10 cellular contexts compared by ENCODE assay signal in the genomic region with DNA sequence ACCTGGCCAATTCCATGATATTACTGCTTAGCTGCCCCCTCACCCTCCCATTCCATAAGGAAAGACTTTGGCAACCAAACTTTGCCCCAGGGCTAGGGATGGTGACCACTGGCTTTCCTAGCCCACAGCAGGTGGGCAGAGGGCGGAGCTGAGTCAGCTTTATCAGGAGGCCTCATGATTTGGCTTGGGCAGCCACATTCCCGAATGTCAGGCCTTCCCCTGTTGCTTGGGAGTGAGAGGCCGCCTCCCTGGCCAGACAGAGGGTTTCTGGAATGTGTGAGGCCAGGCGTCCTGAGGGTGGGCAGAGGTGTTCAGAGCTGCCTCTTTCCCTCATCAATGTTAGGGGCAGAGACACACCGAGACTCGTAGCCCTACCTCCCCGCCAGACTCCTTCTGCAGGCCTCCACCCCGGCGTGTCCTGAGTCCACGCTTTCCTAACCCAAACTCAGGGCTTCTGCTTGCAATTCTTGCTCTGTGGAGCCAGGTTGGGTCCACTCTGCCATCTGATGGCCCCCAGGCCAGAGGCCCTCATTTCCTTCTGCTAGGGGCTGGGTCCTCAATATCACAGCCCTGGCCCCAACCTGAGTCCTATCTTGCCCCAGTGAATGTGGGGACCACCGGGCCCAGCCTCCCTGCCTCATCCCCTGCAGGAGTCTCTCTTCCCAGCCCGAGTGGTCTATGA. TPM values are rescaled to one million over a fixed set of nuclear protein-coding genes. Genes with fewer than 3 reads are reported as not detected.
DNase-seq lines count a peak whose midpoint lies in the region; ATAC-seq and TF ChIP-seq lines count a peak whose summit lies in the region.
"Had no signal": no experiment of that assay in that cellular context is flagged by ENCODE, and none has a peak within 500 bp of the region (broad histone marks: within the 10 kb centered on the region; RNA-seq: fewer than 3 reads in every experiment).

No MANE protein-coding gene starts in this region.

- ATAC-seq in left ventricle myocardium superior = peak; percentile 79
- ATAC-seq in stimulated activated effector memory CD8-positive, alpha-beta T cell treated with anti-CD3 and anti-CD28 coated beads, Interleukin-12 subunit alpha, Interleukin-12 subunit beta, amount 100 ng/mL, for 72 hours = no peak
- no peak; the same call in 2 of the 3 replicates for ATAC-seq in SK-N-SH treated with all-trans-retinoic acid at 6 μM for 48 hours

- peak overlapping the region; percentile 63 for H3K4me3 Mint-ChIP-seq in activated CD4-positive, alpha-beta T cell treated with anti-CD3 and anti-CD28 coated beads, Interleukin-2, amount 10 ng/mL, durations not matched to agents 24 days and 14 days
- peak overlapping the region; percentile 79 for H3K4me3 Mint-ChIP-seq in activated T-helper 1 cell treated with anti-CD3 and anti-CD28 coated beads, Interleukin-12 subunit alpha, Interleukin-12 subunit beta, Interleukin-2, Interleukin-4 antibody, amounts not matched to agents 30 ng/mL and 10 ng/mL and 1 ng/mL, durations not matched to agents 14 hours and 24 hours and 36 hours
- H3K4me3 Mint-ChIP-seq in stimulated activated effector memory CD8-positive, alpha-beta T cell treated with anti-CD3 and anti-CD28 coated beads, Interleukin-12 subunit alpha, Interleukin-12 subunit beta, amount 100 ng/mL, for 72 hours = peak overlapping the region; percentile 61

- H3K9me3 Mint-ChIP-seq in activated CD4-positive, alpha-beta T cell treated with anti-CD3 and anti-CD28 coated beads, Interleukin-2, amount 10 ng/mL, durations not matched to agents 24 days and 14 days = no peaks in the 10 kb centered on the region
- no peaks in the 10 kb centered on the region for H3K9me3 Mint-ChIP-seq in activated T-helper 1 cell treated with anti-CD3 and anti-CD28 coated beads, Interleukin-12 subunit alpha, Interleukin-12 subunit beta, Interleukin-2, Interleukin-4 antibody, amounts not matched to agents 30 ng/mL and 10 ng/mL and 1 ng/mL, durations not matched to agents 14 hours and 24 hours and 36 hours
- no peaks in the 10 kb centered on the region for H3K9me3 Mint-ChIP-seq in stimulated activated effector memory CD8-positive, alpha-beta T cell treated with anti-CD3 and anti-CD28 coated beads, Interleukin-12 subunit alpha, Interleukin-12 subunit beta, amount 100 ng/mL, for 72 hours

- no peak for DNase-seq in activated CD4-positive, alpha-beta T cell treated with anti-CD3 and anti-CD28 coated beads, Interleukin-2, amount 10 ng/mL, durations not matched to agents 24 days and 14 days
- DNase-seq in activated CD4-positive, alpha-beta T cell treated with anti-CD3 and anti-CD28 coated beads for 4 hours = no peak
- no peak for DNase-seq in activated T-helper 1 cell treated with anti-CD3 and anti-CD28 coated beads, Interleukin-12 subunit alpha, Interleukin-12 subunit beta, Interleukin-2, Interleukin-4 antibody, amounts not matched to agents 30 ng/mL and 10 ng/mL and 1 ng/mL, durations not matched to agents 14 hours and 24 hours and 36 hours (ENCODE audit: low spot score)
- DNase-seq in left ventricle myocardium superior = peak; percentile 83
- no peak for DNase-seq in stimulated activated effector memory CD8-positive, alpha-beta T cell treated with anti-CD3 and anti-CD28 coated beads, Interleukin-12 subunit alpha, Interleukin-12 subunit beta, amount 100 ng/mL, for 72 hours (ENCODE audit: low spot score in 2 of 2)
- DNase-seq in NCI-H146 (lab: John Stamatoyannopoulos, UW) = no peak
- no peak for DNase-seq in activated effector memory CD4-positive, alpha-beta T cell treated with Interleukin-2 at 50 U/mL for 16 hours
- DNase-seq: NCI-H526 treated with DMSO at 0.1 percent for 48 hours had no signal

- H3K27ac Mint-ChIP-seq in activated CD4-positive, alpha-beta T cell treated with anti-CD3 and anti-CD28 coated beads, Interleukin-2, amount 10 ng/mL, durations not matched to agents 24 days and 14 days = peak overlapping the region; percentile 89
- H3K27ac Mint-ChIP-seq in activated T-helper 1 cell treated with anti-CD3 and anti-CD28 coated beads, Interleukin-12 subunit alpha, Interleukin-12 subunit beta, Interleukin-2, Interleukin-4 antibody, amounts not matched to agents 30 ng/mL and 10 ng/mL and 1 ng/mL, durations not matched to agents 14 hours and 24 hours and 36 hours = peak overlapping the region; percentile 98
- peak overlapping the region; percentile 89 for H3K27ac Mint-ChIP-seq in stimulated activated effector memory CD8-positive, alpha-beta T cell treated with anti-CD3 and anti-CD28 coated beads, Interleukin-12 subunit alpha, Interleukin-12 subunit beta, amount 100 ng/mL, for 72 hours

- no peaks in the 10 kb centered on the region for H3K27me3 Mint-ChIP-seq in activated CD4-positive, alpha-beta T cell treated with anti-CD3 and anti-CD28 coated beads, Interleukin-2, amount 10 ng/mL, durations not matched to agents 24 days and 14 days
- no peaks in the 10 kb centered on the region for H3K27me3 Mint-ChIP-seq in activated T-helper 1 cell treated with anti-CD3 and anti-CD28 coated beads, Interleukin-12 subunit alpha, Interleukin-12 subunit beta, Interleukin-2, Interleukin-4 antibody, amounts not matched to agents 30 ng/mL and 10 ng/mL and 1 ng/mL, durations not matched to agents 14 hours and 24 hours and 36 hours (ENCODE audit: insufficient read depth)

- H3K36me3 Mint-ChIP-seq in activated CD4-positive, alpha-beta T cell treated with anti-CD3 and anti-CD28 coated beads, Interleukin-2, amount 10 ng/mL, durations not matched to agents 24 days and 14 days (ENCODE audit: low read depth) = peaks cover 60% of the 10 kb centered on the region
- peaks cover 46% of the 10 kb centered on the region for H3K36me3 Mint-ChIP-seq in activated T-helper 1 cell treated with anti-CD3 and anti-CD28 coated beads, Interleukin-12 subunit alpha, Interleukin-12 subunit beta, Interleukin-2, Interleukin-4 antibody, amounts not matched to agents 30 ng/mL and 10 ng/mL and 1 ng/mL, durations not matched to agents 14 hours and 24 hours and 36 hours (ENCODE audit: low read depth)
- peaks cover 87% of the 10 kb centered on the region for H3K36me3 Mint-ChIP-seq in stimulated activated effector memory CD8-positive, alpha-beta T cell treated with anti-CD3 and anti-CD28 coated beads, Interleukin-12 subunit alpha, Interleukin-12 subunit beta, amount 100 ng/mL, for 72 hours

- peaks cover 49% of the 10 kb centered on the region for H3K4me1 Mint-ChIP-seq in activated CD4-positive, alpha-beta T cell treated with anti-CD3 and anti-CD28 coated beads, Interleukin-2, amount 10 ng/mL, durations not matched to agents 24 days and 14 days
- peaks cover 57% of the 10 kb centered on the region for H3K4me1 Mint-ChIP-seq in activated T-helper 1 cell treated with anti-CD3 and anti-CD28 coated beads, Interleukin-12 subunit alpha, Interleukin-12 subunit beta, Interleukin-2, Interleukin-4 antibody, amounts not matched to agents 30 ng/mL and 10 ng/mL and 1 ng/mL, durations not matched to agents 14 hours and 24 hours and 36 hours (ENCODE audit: low read depth)
- H3K4me1 Mint-ChIP-seq in stimulated activated effector memory CD8-positive, alpha-beta T cell treated with anti-CD3 and anti-CD28 coated beads, Interleukin-12 subunit alpha, Interleukin-12 subunit beta, amount 100 ng/mL, for 72 hours = peaks cover 71% of the 10 kb centered on the region

- intact Hi-C loops in activated CD4-positive, alpha-beta T cell treated with anti-CD3 and anti-CD28 coated beads, Interleukin-2, amount 10 ng/mL, durations not matched to agents 24 days and 14 days (cut with micrococcal nuclease) = loop anchor here (5.0 to 10.0 kb wide), 2 partner anchors 60 to 237 kb away; a partner anchor contains a TSS
- intact Hi-C loops in activated T-helper 1 cell treated with anti-CD3 and anti-CD28 coated beads, Interleukin-12 subunit alpha, Interleukin-12 subunit beta, Interleukin-2, Interleukin-4 antibody, amounts not matched to agents 30 ng/mL and 10 ng/mL and 1 ng/mL, durations not matched to agents 14 hours and 24 hours and 36 hours (cut with micrococcal nuclease) = loop anchor here (10.0 kb wide), 1 partner anchor 237 kb away; a partner anchor contains a TSS
- intact Hi-C loops in left ventricle myocardium superior (cut with micrococcal nuclease) = no loop called here

TF ChIP-seq in SK-N-SH treated with all-trans-retinoic acid at 6 μM for 48 hours, 23 proteins besides CTCF, POLR2A, EP300 and RAD21:
- TF ChIP-seq, protein P1, sequence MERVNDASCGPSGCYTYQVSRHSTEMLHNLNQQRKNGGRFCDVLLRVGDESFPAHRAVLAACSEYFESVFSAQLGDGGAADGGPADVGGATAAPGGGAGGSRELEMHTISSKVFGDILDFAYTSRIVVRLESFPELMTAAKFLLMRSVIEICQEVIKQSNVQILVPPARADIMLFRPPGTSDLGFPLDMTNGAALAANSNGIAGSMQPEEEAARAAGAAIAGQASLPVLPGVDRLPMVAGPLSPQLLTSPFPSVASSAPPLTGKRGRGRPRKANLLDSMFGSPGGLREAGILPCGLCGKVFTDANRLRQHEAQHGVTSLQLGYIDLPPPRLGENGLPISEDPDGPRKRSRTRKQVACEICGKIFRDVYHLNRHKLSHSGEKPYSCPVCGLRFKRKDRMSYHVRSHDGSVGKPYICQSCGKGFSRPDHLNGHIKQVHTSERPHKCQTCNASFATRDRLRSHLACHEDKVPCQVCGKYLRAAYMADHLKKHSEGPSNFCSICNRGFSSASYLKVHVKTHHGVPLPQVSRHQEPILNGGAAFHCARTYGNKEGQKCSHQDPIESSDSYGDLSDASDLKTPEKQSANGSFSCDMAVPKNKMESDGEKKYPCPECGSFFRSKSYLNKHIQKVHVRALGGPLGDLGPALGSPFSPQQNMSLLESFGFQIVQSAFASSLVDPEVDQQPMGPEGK (CRISPR knock-in tag; IDR thresholded peaks at IDR 0.05; ENCODE audit: borderline replicate concordance) = no peak
- TF ChIP-seq ZNF70 (CRISPR knock-in tag; IDR thresholded peaks at IDR 0.05) = no peak
TF ChIP-seq in SK-N-SH treated with all-trans-retinoic acid at 6 μM for 48 hours: peak in this region for 0.

RNA-seq across cellular contexts. Expression of a gene that starts 19.3 kb away (rescaled TPM):
- total RNA-seq in activated CD4-positive, alpha-beta T cell treated with anti-CD3 and anti-CD28 coated beads, Interleukin-2, amount 10 ng/mL, durations not matched to agents 24 days and 14 days = 131 and 137 TPM in 2 replicates
- total RNA-seq in activated T-helper 1 cell treated with anti-CD3 and anti-CD28 coated beads, Interleukin-12 subunit alpha, Interleukin-12 subunit beta, Interleukin-2, Interleukin-4 antibody, amounts not matched to agents 30 ng/mL and 10 ng/mL and 1 ng/mL, durations not matched to agents 14 hours and 24 hours and 36 hours = 123 and 139 TPM in 2 replicates
- total RNA-seq in left ventricle myocardium superior = 190 TPM

RNA-seq across cellular contexts. Expression of a gene that starts 54.5 kb away (rescaled TPM):
- total RNA-seq in activated CD4-positive, alpha-beta T cell treated with anti-CD3 and anti-CD28 coated beads, Interleukin-2, amount 10 ng/mL, durations not matched to agents 24 days and 14 days = not detected in 2 replicates
- not detected in 2 replicates for total RNA-seq in activated T-helper 1 cell treated with anti-CD3 and anti-CD28 coated beads, Interleukin-12 subunit alpha, Interleukin-12 subunit beta, Interleukin-2, Interleukin-4 antibody, amounts not matched to agents 30 ng/mL and 10 ng/mL and 1 ng/mL, durations not matched to agents 14 hours and 24 hours and 36 hours
- total RNA-seq in left ventricle myocardium superior = 47.5 TPM
- total RNA-seq: GM12878 had no signal

Comparison
In these comparisons a context has a peak if more than half of its experiments do, and no peak if none do; other contexts are left out.
1. RNA of a gene that starts 54.5 kb away (total RNA-seq): 47.5 TPM in left ventricle myocardium superior (single experiment); not detected in activated CD4-positive, alpha-beta T cell treated with anti-CD3 and anti-CD28 coated beads, Interleukin-2, amount 10 ng/mL, durations not matched to agents 24 days and 14 days and not detected in activated T-helper 1 cell treated with anti-CD3 and anti-CD28 coated beads, Interleukin-12 subunit alpha, Interleukin-12 subunit beta, Interleukin-2, Interleukin-4 antibody, amounts not matched to agents 30 ng/mL and 10 ng/mL and 1 ng/mL, durations not matched to agents 14 hours and 24 hours and 36 hours; every median in the first group is over 10 times any median in the second.
2. Peak in every context shown above with its lines, with median percentiles within 50 percentile points of each other: H3K27ac Mint-ChIP-seq and H3K4me3 Mint-ChIP-seq.